In genomic region chr6:111282564-111282963, GRCh38 we compare ENCODE assay signal across 22 cellular contexts.
"Had no signal": no experiment of that assay in that cellular context is flagged by ENCODE, and none has a peak within 500 bp of the region (broad histone marks: within the 10 kb centered on the region; RNA-seq: fewer than 3 reads in every experiment).

No MANE protein-coding gene starts in this region.

- H3K4me3 Mint-ChIP-seq: natural killer cell; stimulated activated effector memory CD8-positive, alpha-beta T cell treated with anti-CD3 and anti-CD28 coated beads, Interleukin-12 subunit alpha, Interleukin-12 subunit beta, amount 100 ng/mL, for 72 hours had no signal

- H3K4me1 Mint-ChIP-seq: stimulated activated effector memory CD8-positive, alpha-beta T cell treated with anti-CD3 and anti-CD28 coated beads, Interleukin-12 subunit alpha, Interleukin-12 subunit beta, amount 100 ng/mL, for 72 hours had no signal

- H3K27me3 ChIP-seq: left lung, ovary, right lobe of liver, stomach, thyroid gland, vagina had no signal

- FAIRE-seq: frontal cortex, kidney had no signal

- H3K27ac Mint-ChIP-seq: natural killer cell; stimulated activated effector memory CD8-positive, alpha-beta T cell treated with anti-CD3 and anti-CD28 coated beads, Interleukin-12 subunit alpha, Interleukin-12 subunit beta, amount 100 ng/mL, for 72 hours had no signal

- H3K4me1 ChIP-seq: left lung, psoas muscle, stomach, thyroid gland, vagina had no signal

- ATAC-seq: left lung; natural killer cell; psoas muscle; right lobe of liver; stimulated activated effector memory CD8-positive, alpha-beta T cell treated with anti-CD3 and anti-CD28 coated beads, Interleukin-12 subunit alpha, Interleukin-12 subunit beta, amount 100 ng/mL, for 72 hours had no signal

- DNase-seq: cortex of kidney; effector CD4-positive, alpha-beta T cell; kidney; left lung; mesendoderm; midbrain; natural killer cell; occipital lobe; ovary; posterior cingulate gyrus; psoas muscle; retina; right lobe of liver; stimulated activated CD4-positive, alpha-beta T cell treated with anti-CD3 and anti-CD28 coated beads, Interleukin-2, amount 100 ng/mL, for 24 hours; stimulated activated CD4-positive, alpha-beta T cell treated with anti-CD3 and anti-CD28 coated beads, Interleukin-4, amount 100 ng/mL, for 24 hours; stimulated activated naive CD4-positive, alpha-beta T cell treated with Interleukin-2 at 50 U/mL for 16 hours; stomach; thyroid gland; trophoblast cell had no signal

- H3K4me3 ChIP-seq: left lung, ovary, psoas muscle, right lobe of liver, stomach, thyroid gland, vagina had no signal

- H3K36me3 ChIP-seq: ovary, right lobe of liver had no signal

- H3K9me3 ChIP-seq: left lung, ovary, psoas muscle, right lobe of liver, stomach, thyroid gland, vagina had no signal

- H3K9me3 Mint-ChIP-seq: natural killer cell; stimulated activated effector memory CD8-positive, alpha-beta T cell treated with anti-CD3 and anti-CD28 coated beads, Interleukin-12 subunit alpha, Interleukin-12 subunit beta, amount 100 ng/mL, for 72 hours had no signal
